In the genomic region with DNA sequence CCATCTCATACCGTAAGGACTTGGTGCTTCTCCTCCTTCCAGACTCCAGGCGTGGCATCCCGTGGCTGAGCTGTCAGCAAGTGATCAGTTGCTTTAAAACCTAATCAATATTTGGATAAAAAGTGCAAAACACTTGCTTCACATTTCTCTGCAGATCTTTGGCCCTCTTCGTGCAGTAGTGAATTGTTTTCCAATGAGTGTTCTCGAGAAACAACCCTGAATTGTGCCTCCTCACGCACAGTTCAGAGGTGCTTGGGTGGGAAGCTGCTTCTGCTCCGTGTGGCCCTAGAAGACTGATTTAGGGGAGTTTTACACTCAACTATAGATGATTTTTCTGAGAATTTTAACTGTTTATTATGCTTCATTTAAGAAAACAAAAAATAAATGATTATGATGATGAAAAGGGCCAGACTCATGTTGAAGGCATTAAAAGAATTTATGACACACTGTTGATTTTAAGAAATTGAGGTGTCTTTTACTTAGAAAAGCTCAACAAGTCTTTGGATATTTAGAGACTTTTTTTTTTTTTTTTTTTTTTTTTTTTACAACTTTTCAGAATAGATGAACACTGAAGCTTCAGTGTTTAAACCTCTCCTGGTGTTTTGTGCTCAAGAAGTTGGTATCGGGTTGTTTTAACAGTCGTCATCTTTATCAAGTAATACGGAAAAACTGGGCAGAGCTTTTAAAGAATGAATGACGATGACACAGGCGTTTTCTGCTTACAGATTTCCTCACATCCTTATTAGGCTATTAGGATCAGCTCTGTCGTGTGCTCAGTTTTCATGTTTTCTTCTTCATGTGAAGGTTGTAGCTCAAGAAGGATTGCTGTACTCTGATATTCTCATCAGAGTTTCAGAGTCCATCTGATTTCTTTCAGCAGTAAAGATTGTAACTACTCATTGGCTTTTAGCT, we compare ENCODE assay signal across 12 cellular contexts. TPM values are rescaled to one million over a fixed set of nuclear protein-coding genes. Genes with fewer than 3 reads are reported as not detected.
DNase-seq lines count a peak whose midpoint lies in the region; ATAC-seq, FAIRE-seq and TF ChIP-seq lines count a peak whose summit lies in the region.
"Had no signal": no experiment of that assay in that cellular context is flagged by ENCODE, and none has a peak within 500 bp of the region (broad histone marks: within the 10 kb centered on the region; RNA-seq: fewer than 3 reads in every experiment).

No MANE protein-coding gene starts in this region.

- H3K4me1 ChIP-seq in kidney (ENCODE audit: control insufficient read depth in 1 of 2, insufficient read depth in 1 of 2, low read depth in 1 of 2, low read length in 2 of 2): peaks cover 0 to 4% of the 10 kb centered on the region in 2 donors
- H3K4me1 ChIP-seq in stomach: peaks cover 0 to 30% (median 16%) of the 10 kb centered on the region in 4 donors
- no peaks in the 10 kb centered on the region for H3K4me1 ChIP-seq in CD8-positive, alpha-beta T cell (ENCODE audit: insufficient read depth, low read length)

- no peak for ATAC-seq in CD8-positive, alpha-beta T cell
- ATAC-seq in HG03469 (IDR thresholded peaks at IDR 0.05; ENCODE audit: unreplicated experiment): no peak
- ATAC-seq: naive thymus-derived CD8-positive, alpha-beta T cell had no signal

- peaks cover 38% of the 10 kb centered on the region for H3K36me3 ChIP-seq in brain microvascular endothelial cell (replicated peaks)
- peaks cover 41 to 70% of the 10 kb centered on the region in 2 donors for H3K36me3 ChIP-seq in kidney (ENCODE audit: control insufficient read depth in 1 of 2, insufficient read depth in 2 of 2, low read length in 2 of 2)
- H3K36me3 ChIP-seq in stomach: peaks cover 41 to 97% (median 84%) of the 10 kb centered on the region in 4 donors
- peaks cover 62% of the 10 kb centered on the region for H3K36me3 ChIP-seq in CD8-positive, alpha-beta T cell (ENCODE audit: insufficient read depth, low read length)

- in situ Hi-C loops in brain microvascular endothelial cell (cut with HindIII; ENCODE audit: low pct_ligation_motif_present, low sequenced_read_pairs): no loop called here

- H3K4me1 Mint-ChIP-seq in CD8-positive, alpha-beta T cell (ENCODE audit: low read depth): no peaks in the 10 kb centered on the region

- DNase-seq in GM04503 (ENCODE audit: low read depth): peak; percentile 3
- DNase-seq in brain microvascular endothelial cell: peak; percentile 80
- DNase-seq in kidney: no peak
- no peak for DNase-seq in stomach
- DNase-seq in CD8-positive, alpha-beta T cell: no peak
- no peak for DNase-seq in NCI-H446 treated with DMSO at 0.1 percent for 48 hours (lab: John Stamatoyannopoulos, UW)
- DNase-seq in NCI-H510A treated with DMSO at 0.1 percent for 48 hours (lab: John Stamatoyannopoulos, UW): no peak
- DNase-seq: DMS153; naive thymus-derived CD8-positive, alpha-beta T cell; NCI-H82 had no signal

- intact Hi-C loops in kidney (cut with DNase I): no loop called here
- intact Hi-C loops in stomach (cut with DNase I; ENCODE audit: low total_unique reads): no loop called here
- intact Hi-C loops in CD8-positive, alpha-beta T cell (cut with DNase I, micrococcal nuclease): no loop called here

- no peak for TF ChIP-seq POLR2A in stomach (IDR thresholded peaks at IDR 0.05)

- no peak overlapping the region for H3K9ac ChIP-seq in kidney (ENCODE audit: low read length in 2 of 2)

- H3K27ac ChIP-seq in brain microvascular endothelial cell: peak overlapping the region; percentile 96
- H3K27ac ChIP-seq in kidney (ENCODE audit: low read depth in 2 of 2, low read length in 2 of 2): peak overlapping the region; percentile 2 to 68
- peak overlapping the region in 4 of 5 donors; percentile 49 to 84 (median 66) for H3K27ac ChIP-seq in stomach
- no peak overlapping the region for H3K27ac ChIP-seq in CD8-positive, alpha-beta T cell (ENCODE audit: low read depth, low read length)

- H3K4me3 Mint-ChIP-seq in CD8-positive, alpha-beta T cell: no peak overlapping the region
- H3K4me3 Mint-ChIP-seq: naive thymus-derived CD8-positive, alpha-beta T cell had no signal

- H3K9me3 ChIP-seq in kidney (ENCODE audit: control insufficient read depth in 1 of 2, low read length in 2 of 2) (no peaks in the 10 kb centered on the region), stomach (no peaks in the 10 kb centered on the region)
- H3K9me3 ChIP-seq in CD8-positive, alpha-beta T cell (ENCODE audit: low read length): no peaks in the 10 kb centered on the region

- WGBS in stomach, 5 donors: 78 to 90% (median 81%) methylated on average over 13 of the region's 13 CpGs

- FAIRE-seq in kidney (lab: Jason Lieb, UNC): no peak
- FAIRE-seq: H1 had no signal

- H3K4me3 ChIP-seq in brain microvascular endothelial cell (ENCODE audit: low read depth, low read length) (no peak overlapping the region), kidney (ENCODE audit: low read length in 2 of 2) (no peak overlapping the region), stomach (no peak overlapping the region)
- no peak overlapping the region for H3K4me3 ChIP-seq in CD8-positive, alpha-beta T cell (ENCODE audit: low read depth, low read length)

- H3K27me3 ChIP-seq in brain microvascular endothelial cell (replicated peaks) (no peaks in the 10 kb centered on the region), stomach (no peaks in the 10 kb centered on the region)
- H3K27me3 ChIP-seq in CD8-positive, alpha-beta T cell (ENCODE audit: insufficient read depth, low read length): no peaks in the 10 kb centered on the region

- no peaks in the 10 kb centered on the region for H3K9me3 Mint-ChIP-seq in CD8-positive, alpha-beta T cell
- H3K9me3 Mint-ChIP-seq: naive thymus-derived CD8-positive, alpha-beta T cell had no signal

- no peak for TF ChIP-seq EP300 in stomach (IDR thresholded peaks at IDR 0.05)

- POLR2A ChIA-PET in CD8-positive, alpha-beta T cell (lab: Charles Lee): interaction anchor here (1.2 kb wide), 1 partner anchor 11 kb away, joined by 4 read pairs; no protein-coding TSS in a partner anchor

- peaks cover 96% of the 10 kb centered on the region for H3K36me3 Mint-ChIP-seq in CD8-positive, alpha-beta T cell

- no peak overlapping the region for H3K27ac Mint-ChIP-seq in CD8-positive, alpha-beta T cell

- no peak for TF ChIP-seq CTCF in brain microvascular endothelial cell (IDR thresholded peaks at IDR 0.05; ENCODE audit: low read depth, low read length, missing control alignments)
- no peak for TF ChIP-seq CTCF in kidney (IDR thresholded peaks at IDR 0.05; ENCODE audit: borderline replicate concordance, extremely low read depth, insufficient read depth)
- TF ChIP-seq CTCF in stomach (IDR thresholded peaks at IDR 0.05): no peak
- TF ChIP-seq CTCF in CD8-positive, alpha-beta T cell (IDR thresholded peaks at IDR 0.05): no peak

- CTCF ChIA-PET in CD8-positive, alpha-beta T cell (lab: Charles Lee): interaction anchor here (1.2 to 1.4 kb wide), 2 partner anchors 20 to 213 kb away, joined by 4 to 5 read pairs; no protein-coding TSS in a partner anchor

- no peaks in the 10 kb centered on the region for H3K27me3 Mint-ChIP-seq in CD8-positive, alpha-beta T cell (ENCODE audit: low read depth)
- H3K27me3 Mint-ChIP-seq: naive thymus-derived CD8-positive, alpha-beta T cell had no signal

RNA-seq across cellular contexts. Expression of gene TEX29, which starts 39.5 kb away (rescaled TPM):
- total RNA-seq in kidney (not detected), stomach (not detected)
- polyA plus RNA-seq in kidney (ENCODE audit: insufficient read depth, low read depth, low replicate concordance) (not detected), stomach (1 to 10 TPM in 1 of 3 donors, under 1 TPM in 1, not detected in 1; 0.87 to 2.2 TPM)
- total RNA-seq in CD8-positive, alpha-beta T cell: under 1 TPM in 1 of 2 experiments, not detected in 1; 0.42 TPM
- total RNA-seq: H1 had no signal
- polyA plus RNA-seq: naive thymus-derived CD8-positive, alpha-beta T cell had no signal

Comparison
In these comparisons a context has a peak if more than half of its experiments do, and no peak if none do; other contexts are left out.
1. DNase-seq: peak in GM04503 (single experiment) and brain microvascular endothelial cell (single experiment); none in kidney (single experiment), stomach (single experiment), CD8-positive, alpha-beta T cell (0 of 7), NCI-H446 treated with DMSO at 0.1 percent for 48 hours (single experiment) and NCI-H510A treated with DMSO at 0.1 percent for 48 hours (single experiment).